20 cellular contexts compared by ENCODE assay signal in the genomic region with DNA sequence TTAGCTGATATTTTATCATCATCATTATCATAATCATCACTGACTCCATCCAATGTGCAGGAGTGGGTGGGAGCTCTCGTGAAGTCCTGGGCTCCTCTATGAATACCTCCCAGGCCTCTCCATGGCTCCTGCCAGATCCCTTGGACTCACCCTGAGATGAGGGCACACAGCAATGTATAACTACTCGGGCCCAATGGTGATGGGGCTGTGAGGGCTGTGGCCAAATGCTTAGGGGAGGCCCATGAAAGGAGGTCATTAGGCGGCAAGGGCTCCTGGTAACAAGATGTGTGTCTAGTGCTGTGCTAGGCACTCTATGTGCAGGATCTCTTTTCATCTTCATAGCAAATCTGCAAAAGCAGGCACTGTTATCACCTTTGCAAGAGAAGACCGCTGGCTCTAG.
A peak's percentile ranks its signal among the peaks of the same experiment; 100 is the strongest.
DNase-seq lines count a peak whose midpoint lies in the region; ATAC-seq and TF ChIP-seq lines count a peak whose summit lies in the region.
"Had no signal": no experiment of that assay in that cellular context is flagged by ENCODE, and none has a peak within 500 bp of the region (broad histone marks: within the 10 kb centered on the region; RNA-seq: fewer than 3 reads in every experiment).

No MANE protein-coding gene starts in this region.

- DNase-seq in cardiac septum (ENCODE audit: low spot score) (peak; percentile 49), left cardiac atrium (no peak), coronary artery (ENCODE audit: low spot score) (peak; percentile 45), islet precursor cell (peak; percentile 12), type B pancreatic cell (ENCODE audit: extremely low spot score, unreplicated experiment) (peak; percentile 34), hippocampal formation (lab: John Stamatoyannopoulos, UW) (no peak), mucosa of descending colon (no peak)
- DNase-seq: Caco-2; CD4-positive, CD25-positive, alpha-beta regulatory T cell; CD8-positive, alpha-beta T cell; DMS153; DND-41; GM23248; H7 had no signal

- intact Hi-C loops in cardiac septum (cut with DNase I) (no loop called here), left cardiac atrium (cut with DNase I) (no loop called here), mucosa of descending colon (cut with DNase I, micrococcal nuclease) (no loop called here)

- no peaks in the 10 kb centered on the region for H3K4me1 ChIP-seq in mucosa of descending colon (ENCODE audit: low read depth)
- H3K4me1 ChIP-seq: Caco-2 had no signal

- H3K36me3 ChIP-seq in mucosa of descending colon (ENCODE audit: low read depth), result no peaks in the 10 kb centered on the region
- H3K36me3 ChIP-seq: BLaER1 had no signal

- ATAC-seq in left cardiac atrium (no peak), mucosa of descending colon (no peak), GM21367 (IDR thresholded peaks at IDR 0.05; ENCODE audit: unreplicated experiment) (no peak)
- ATAC-seq: CD8-positive, alpha-beta T cell; HCT116 had no signal

- TF ChIP-seq CTCF in coronary artery (IDR thresholded peaks at IDR 0.05), result no peak
- TF ChIP-seq CTCF in type B pancreatic cell (conservative IDR thresholded peaks at IDR 0.05), result no peak
- no peak for TF ChIP-seq CTCF in mucosa of descending colon (IDR thresholded peaks at IDR 0.05)

- H3K27me3 Mint-ChIP-seq in type B pancreatic cell, result peaks cover 24% of the 10 kb centered on the region
- H3K27me3 Mint-ChIP-seq: B cell; CD4-positive, CD25-positive, alpha-beta regulatory T cell had no signal

- H3K27ac ChIP-seq in coronary artery, result no peak overlapping the region
- H3K27ac ChIP-seq: 22Rv1, BLaER1, C4-2B, GM23248 had no signal

- H3K4me3 ChIP-seq in coronary artery, result no peak overlapping the region
- no peak overlapping the region for H3K4me3 ChIP-seq in mucosa of descending colon
- H3K4me3 ChIP-seq: BLaER1, GM23248 had no signal

- peaks cover 3% of the 10 kb centered on the region for H3K4me1 Mint-ChIP-seq in type B pancreatic cell (ENCODE audit: unreplicated experiment)
- H3K4me1 Mint-ChIP-seq: B cell; CD4-positive, CD25-positive, alpha-beta regulatory T cell had no signal

- H3K9me3 ChIP-seq in mucosa of descending colon, result no peaks in the 10 kb centered on the region
- H3K9me3 ChIP-seq: BLaER1, Caco-2 had no signal

- no peak overlapping the region for H3K4me3 Mint-ChIP-seq in type B pancreatic cell
- H3K4me3 Mint-ChIP-seq: B cell; CD4-positive, CD25-positive, alpha-beta regulatory T cell; CD8-positive, alpha-beta T cell had no signal

- no peaks in the 10 kb centered on the region for H3K36me3 Mint-ChIP-seq in type B pancreatic cell
- H3K36me3 Mint-ChIP-seq: CD4-positive, CD25-positive, alpha-beta regulatory T cell; CD8-positive, alpha-beta T cell had no signal

- H3K27ac Mint-ChIP-seq in type B pancreatic cell, result no peak overlapping the region
- H3K27ac Mint-ChIP-seq: B cell; CD4-positive, CD25-positive, alpha-beta regulatory T cell; CD8-positive, alpha-beta T cell had no signal

- H3K9me3 Mint-ChIP-seq in type B pancreatic cell, result no peaks in the 10 kb centered on the region

Comparison
In these comparisons a context has a peak if more than half of its experiments do, and no peak if none do; other contexts are left out.
1. DNase-seq: peak in cardiac septum (single experiment), coronary artery (single experiment), islet precursor cell (single experiment) and type B pancreatic cell (single experiment); none in left cardiac atrium (single experiment), hippocampal formation (0 of 2) and mucosa of descending colon (0 of 3).